22 cellular contexts compared by ENCODE assay signal in the genomic region with DNA sequence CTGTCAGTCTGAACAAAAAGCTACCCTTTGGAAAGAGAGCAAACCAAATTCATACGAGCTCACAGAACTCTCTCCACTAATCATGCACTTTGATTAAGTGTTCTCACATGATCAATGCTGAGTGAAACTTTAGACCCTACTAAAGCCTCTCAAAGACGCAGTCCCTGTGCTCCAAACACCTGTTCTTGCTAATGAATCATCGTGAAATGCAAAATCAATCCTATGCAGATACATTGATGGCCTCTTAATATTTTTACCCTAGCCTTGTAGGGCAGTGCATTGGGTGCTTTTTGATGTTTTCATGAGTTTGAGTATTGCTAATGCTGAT.
DNase-seq lines count a peak whose midpoint lies in the region; ATAC-seq and TF ChIP-seq lines count a peak whose summit lies in the region.
"Had no signal": no experiment of that assay in that cellular context is flagged by ENCODE, and none has a peak within 500 bp of the region (broad histone marks: within the 10 kb centered on the region; RNA-seq: fewer than 3 reads in every experiment).

No MANE protein-coding gene starts in this region.

- no peak for TF ChIP-seq CTCF in heart right ventricle (IDR thresholded peaks at IDR 0.05)
- TF ChIP-seq CTCF in RWPE1 (conservative IDR thresholded peaks at IDR 0.05; ENCODE audit: low read depth) = no peak
- no peak for TF ChIP-seq CTCF in lower lobe of right lung (IDR thresholded peaks at IDR 0.05)

- no peak for ATAC-seq in heart right ventricle
- ATAC-seq in left cardiac atrium = no peak
- no peak for ATAC-seq in lower lobe of right lung
- ATAC-seq: activated CD8-positive, alpha-beta T cell treated with anti-CD3 and anti-CD28 coated beads, Interleukin-2, amount 10 ng/mL, durations not matched to agents 7 days and 5 days; stimulated activated naive CD8-positive, alpha-beta T cell treated with anti-CD3 and anti-CD28 coated beads, Interleukin-15, amount 100 ng/mL, for 72 hours had no signal

- no peaks in the 10 kb centered on the region for H3K9me3 ChIP-seq in heart right ventricle
- no peaks in the 10 kb centered on the region for H3K9me3 ChIP-seq in lower lobe of right lung
- no peaks in the 10 kb centered on the region for H3K9me3 ChIP-seq in subcutaneous abdominal adipose tissue (ENCODE audit: control insufficient read depth in 5 of 5, low read length in 5 of 5)
- H3K9me3 ChIP-seq: vagina had no signal

- no peak overlapping the region for H3K27ac Mint-ChIP-seq in activated T-helper 2 cell treated with anti-CD3 and anti-CD28 coated beads, Interferon-gamma antibody, Interleukin-2, Interleukin-4, amounts not matched to agents 10 μg/mL and 5 μg/mL and 100 μg/mL, durations not matched to agents 14 hours and 24 hours and 36 hours
- H3K27ac Mint-ChIP-seq: activated CD8-positive, alpha-beta T cell treated with anti-CD3 and anti-CD28 coated beads, Interleukin-2, amount 10 ng/mL, durations not matched to agents 7 days and 5 days; activated naive CD8-positive, alpha-beta T cell treated with anti-CD3 and anti-CD28 coated beads, Interleukin-2, amount 10 ng/mL, durations not matched to agents 7 days and 5 days; CD8-positive, alpha-beta memory T cell; stimulated activated naive CD8-positive, alpha-beta T cell treated with anti-CD3 and anti-CD28 coated beads, Interleukin-15, amount 100 ng/mL, for 72 hours; WTC11 had no signal

- H3K4me3 Mint-ChIP-seq in activated T-helper 2 cell treated with anti-CD3 and anti-CD28 coated beads, Interferon-gamma antibody, Interleukin-2, Interleukin-4, amounts not matched to agents 10 μg/mL and 5 μg/mL and 100 μg/mL, durations not matched to agents 14 hours and 24 hours and 36 hours (ENCODE audit: low read depth) = no peak overlapping the region
- H3K4me3 Mint-ChIP-seq: activated CD8-positive, alpha-beta T cell treated with anti-CD3 and anti-CD28 coated beads, Interleukin-2, amount 10 ng/mL, durations not matched to agents 7 days and 5 days; activated naive CD8-positive, alpha-beta T cell treated with anti-CD3 and anti-CD28 coated beads, Interleukin-2, amount 10 ng/mL, durations not matched to agents 7 days and 5 days; CD8-positive, alpha-beta memory T cell; stimulated activated naive CD8-positive, alpha-beta T cell treated with anti-CD3 and anti-CD28 coated beads, Interleukin-15, amount 100 ng/mL, for 72 hours; WTC11 had no signal

- H3K36me3 ChIP-seq in heart right ventricle (no peaks in the 10 kb centered on the region), lower lobe of right lung (no peaks in the 10 kb centered on the region), subcutaneous abdominal adipose tissue (ENCODE audit: control insufficient read depth in 5 of 5, insufficient read depth in 5 of 5, low read length in 5 of 5) (no peaks in the 10 kb centered on the region)
- H3K36me3 ChIP-seq: cardiac muscle cell, vagina had no signal

- H3K4me1 Mint-ChIP-seq in activated T-helper 2 cell treated with anti-CD3 and anti-CD28 coated beads, Interferon-gamma antibody, Interleukin-2, Interleukin-4, amounts not matched to agents 10 μg/mL and 5 μg/mL and 100 μg/mL, durations not matched to agents 14 hours and 24 hours and 36 hours (ENCODE audit: low read depth) = no peaks in the 10 kb centered on the region
- H3K4me1 Mint-ChIP-seq: activated naive CD8-positive, alpha-beta T cell treated with anti-CD3 and anti-CD28 coated beads, Interleukin-2, amount 10 ng/mL, durations not matched to agents 7 days and 5 days; CD8-positive, alpha-beta memory T cell; stimulated activated naive CD8-positive, alpha-beta T cell treated with anti-CD3 and anti-CD28 coated beads, Interleukin-15, amount 100 ng/mL, for 72 hours had no signal

- peaks cover 0 to 25% (median 11%) of the 10 kb centered on the region in 9 donors for H3K4me1 ChIP-seq in heart right ventricle
- peaks cover 8% of the 10 kb centered on the region for H3K4me1 ChIP-seq in lower lobe of right lung
- peaks cover 0 to 18% (median 0%) of the 10 kb centered on the region in 5 donors for H3K4me1 ChIP-seq in subcutaneous abdominal adipose tissue (ENCODE audit: control insufficient read depth in 5 of 5, insufficient read depth in 5 of 5, low read length in 5 of 5)
- H3K4me1 ChIP-seq: vagina had no signal

- WGBS in heart right ventricle, 2 donors = 65 to 83% methylated on average over 3 of the region's 3 CpGs

- no peaks in the 10 kb centered on the region for H3K9me3 Mint-ChIP-seq in activated T-helper 2 cell treated with anti-CD3 and anti-CD28 coated beads, Interferon-gamma antibody, Interleukin-2, Interleukin-4, amounts not matched to agents 10 μg/mL and 5 μg/mL and 100 μg/mL, durations not matched to agents 14 hours and 24 hours and 36 hours
- H3K9me3 Mint-ChIP-seq: activated naive CD8-positive, alpha-beta T cell treated with anti-CD3 and anti-CD28 coated beads, Interleukin-2, amount 10 ng/mL, durations not matched to agents 7 days and 5 days; CD8-positive, alpha-beta memory T cell; stimulated activated naive CD8-positive, alpha-beta T cell treated with anti-CD3 and anti-CD28 coated beads, Interleukin-15, amount 100 ng/mL, for 72 hours had no signal

- H3K36me3 Mint-ChIP-seq in activated T-helper 2 cell treated with anti-CD3 and anti-CD28 coated beads, Interferon-gamma antibody, Interleukin-2, Interleukin-4, amounts not matched to agents 10 μg/mL and 5 μg/mL and 100 μg/mL, durations not matched to agents 14 hours and 24 hours and 36 hours (ENCODE audit: low read depth) = no peaks in the 10 kb centered on the region
- H3K36me3 Mint-ChIP-seq: activated naive CD8-positive, alpha-beta T cell treated with anti-CD3 and anti-CD28 coated beads, Interleukin-2, amount 10 ng/mL, durations not matched to agents 7 days and 5 days; CD8-positive, alpha-beta memory T cell had no signal

- no peaks in the 10 kb centered on the region for H3K27me3 Mint-ChIP-seq in activated T-helper 2 cell treated with anti-CD3 and anti-CD28 coated beads, Interferon-gamma antibody, Interleukin-2, Interleukin-4, amounts not matched to agents 10 μg/mL and 5 μg/mL and 100 μg/mL, durations not matched to agents 14 hours and 24 hours and 36 hours (ENCODE audit: low read depth)
- H3K27me3 Mint-ChIP-seq: activated naive CD8-positive, alpha-beta T cell treated with anti-CD3 and anti-CD28 coated beads, Interleukin-2, amount 10 ng/mL, durations not matched to agents 7 days and 5 days; stimulated activated naive CD8-positive, alpha-beta T cell treated with anti-CD3 and anti-CD28 coated beads, Interleukin-15, amount 100 ng/mL, for 72 hours had no signal

- intact Hi-C loops in heart right ventricle (cut with DNase I) (no loop called here), left cardiac atrium (cut with DNase I) (no loop called here), lower lobe of right lung (cut with DNase I) (no loop called here)
- intact Hi-C loops in activated T-helper 2 cell treated with anti-CD3 and anti-CD28 coated beads, Interferon-gamma antibody, Interleukin-2, Interleukin-4, amounts not matched to agents 10 μg/mL and 5 μg/mL and 100 μg/mL, durations not matched to agents 14 hours and 24 hours and 36 hours (cut with micrococcal nuclease) = no loop called here

- no peak overlapping the region for H3K9ac ChIP-seq in subcutaneous abdominal adipose tissue (ENCODE audit: low read length in 5 of 5)
- H3K9ac ChIP-seq: KMS-11 had no signal

- no peaks in the 10 kb centered on the region for H3K27me3 ChIP-seq in heart right ventricle
- no peaks in the 10 kb centered on the region for H3K27me3 ChIP-seq in lower lobe of right lung (ENCODE audit: low read depth)
- H3K27me3 ChIP-seq in subcutaneous abdominal adipose tissue (ENCODE audit: control insufficient read depth in 5 of 5, insufficient read depth in 4 of 5, low read length in 5 of 5) = no peaks in the 10 kb centered on the region
- H3K27me3 ChIP-seq: cardiac muscle cell, vagina had no signal

- POLR2A ChIA-PET in RWPE1 (lab: Yijun Ruan, JAX; ENCODE audit: low non-redundant PET) = no interaction called here

- CTCF ChIA-PET in RWPE1 (lab: Yijun Ruan, JAX) = no interaction called here

- DNase-seq in heart right ventricle = no peak
- no peak for DNase-seq in left cardiac atrium
- no peak for DNase-seq in RWPE1 (ENCODE audit: low spot score)
- DNase-seq in lower lobe of right lung = no peak
- DNase-seq in GM03348 (ENCODE audit: low spot score) = no peak
- DNase-seq in A172 (ENCODE audit: low spot score) = no peak
- DNase-seq in activated T-helper 2 cell treated with anti-CD3 and anti-CD28 coated beads, Interferon-gamma antibody, Interleukin-2, Interleukin-4, amounts not matched to agents 10 μg/mL and 5 μg/mL and 100 μg/mL, durations not matched to agents 14 hours and 24 hours and 36 hours (ENCODE audit: low spot score) = no peak
- DNase-seq: activated CD8-positive, alpha-beta T cell treated with anti-CD3 and anti-CD28 coated beads, Interleukin-2, amount 10 ng/mL, durations not matched to agents 7 days and 5 days; activated naive CD8-positive, alpha-beta T cell treated with anti-CD3 and anti-CD28 coated beads, Interleukin-2, amount 10 ng/mL, durations not matched to agents 7 days and 5 days; activated T-cell treated with anti-CD3 and anti-CD28 coated beads, Interleukin-2, amount 50 U/mL, for 48 hours; CD8-positive, alpha-beta memory T cell; DMS79 treated with DMSO at 0.1 percent for 48 hours; NCI-H1092; NCI-H2227 treated with DMSO at 0.1 percent for 48 hours; posterior cingulate gyrus; SHP77; stimulated activated naive CD8-positive, alpha-beta T cell treated with anti-CD3 and anti-CD28 coated beads, Interleukin-15, amount 100 ng/mL, for 72 hours had no signal

- H3K4me3 ChIP-seq in heart right ventricle (no peak overlapping the region), lower lobe of right lung (no peak overlapping the region), subcutaneous abdominal adipose tissue (ENCODE audit: low read depth in 1 of 5, low read length in 5 of 5) (no peak overlapping the region)
- H3K4me3 ChIP-seq: cardiac muscle cell, vagina had no signal

- peak overlapping the region; percentile 37 to 88 (median 71) for H3K27ac ChIP-seq in heart right ventricle
- peak overlapping the region; percentile 90 for H3K27ac ChIP-seq in RWPE1
- H3K27ac ChIP-seq in lower lobe of right lung = peak overlapping the region; percentile 73
- peak overlapping the region; percentile 37 for H3K27ac ChIP-seq in subcutaneous abdominal adipose tissue (ENCODE audit: low read depth, low read length)
- H3K27ac ChIP-seq: KMS-11, vagina had no signal

Comparison
In these comparisons a context has a peak if more than half of its experiments do, and no peak if none do; other contexts are left out.
1. H3K27ac ChIP-seq: peak in every context shown above with its lines; median percentile 90 in RWPE1; 73 in lower lobe of right lung; 71 in heart right ventricle; 37 in subcutaneous abdominal adipose tissue.